In the genomic region with DNA sequence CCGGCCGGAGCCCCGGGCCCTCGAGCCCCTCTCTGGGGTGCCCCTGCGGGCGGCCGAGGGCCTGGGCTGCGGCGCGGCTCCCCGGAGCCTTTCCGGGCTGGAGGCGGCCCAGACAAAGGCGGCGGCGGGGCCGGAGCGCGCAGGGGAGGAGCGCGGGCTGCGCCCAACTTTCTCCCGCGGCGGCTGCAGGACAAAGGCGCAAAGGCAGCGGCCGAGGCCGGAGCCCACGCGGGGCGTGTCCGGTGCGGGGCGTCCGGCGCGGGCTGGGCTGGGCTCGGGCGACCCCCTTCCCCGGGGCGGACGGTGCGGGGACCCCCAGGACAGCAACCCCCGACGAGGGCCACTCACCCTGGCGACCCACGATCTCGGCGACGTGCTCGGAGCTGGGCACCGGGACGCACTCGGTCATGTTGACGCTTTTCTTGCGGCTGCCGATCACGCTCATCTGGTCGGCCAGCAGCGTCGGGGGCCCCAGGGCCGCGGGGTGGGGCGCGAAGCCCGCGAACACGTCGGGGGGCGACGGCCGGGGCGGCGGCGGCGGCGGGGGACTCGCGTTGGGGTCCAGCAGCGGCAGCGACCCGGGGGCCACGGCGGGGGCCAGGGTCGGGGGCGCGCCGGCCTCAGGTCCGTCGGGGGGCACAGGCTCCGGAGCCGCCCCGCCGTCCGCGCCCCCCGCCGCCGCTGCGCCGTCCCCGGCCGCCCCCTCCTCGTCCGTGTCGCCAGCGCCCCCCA, we compare ENCODE assay signal across 8 cellular contexts. TPM values are rescaled to one million over a fixed set of nuclear protein-coding genes. Genes with fewer than 3 reads are reported as not detected.
A peak's percentile ranks its signal among the peaks of the same experiment; 100 is the strongest.
DNase-seq lines count a peak whose midpoint lies in the region; ATAC-seq and TF ChIP-seq lines count a peak whose summit lies in the region.

No MANE protein-coding gene starts in this region.

- peak overlapping the region; percentile 62 to 74 (median 67) for H3K4me3 ChIP-seq in transverse colon

- TF ChIP-seq CTCF in brain (conservative IDR thresholded peaks at IDR 0.05) (no peak), transverse colon (IDR thresholded peaks at IDR 0.05) (no peak)

- TF ChIP-seq POLR2A in transverse colon (IDR thresholded peaks at IDR 0.05) = no peak

- peaks cover 36% of the 10 kb centered on the region for H3K4me1 Mint-ChIP-seq in brain

- in situ Hi-C loops in transverse colon (cut with MboI; ENCODE audit: low pct_ligation_motif_present in 1 of 4, low pct_unique_long_range_greater_than_20kb in 1 of 4, low sequenced_read_pairs in 3 of 4) = no loop called here

- peaks cover 3 to 20% (median 16%) of the 10 kb centered on the region in 4 donors for H3K4me1 ChIP-seq in transverse colon

- H3K9me3 Mint-ChIP-seq in brain = peaks cover 0 to 2% (median 0%) of the 10 kb centered on the region in 5 experiments

- peak overlapping the region; percentile 82 to 90 (median 88) for H3K27ac ChIP-seq in transverse colon

- intact Hi-C loops in Right ventricle myocardium inferior (cut with DNase I) (loop anchor here (2.0 to 5.0 kb wide), 2 partner anchors 24 to 85 kb away; a partner anchor contains a TSS), cardiac septum (cut with DNase I) (no loop called here), transverse colon (cut with DNase I; ENCODE audit: low total_unique reads) (no loop called here)

- H3K27me3 Mint-ChIP-seq in brain = peaks cover 3% of the 10 kb centered on the region

- TF ChIP-seq EP300 in transverse colon (IDR thresholded peaks at IDR 0.05; ENCODE audit: low read depth) = no peak

- H3K36me3 Mint-ChIP-seq in brain = peaks cover 32% of the 10 kb centered on the region

- H3K27me3 ChIP-seq in transverse colon = peaks cover 7% of the 10 kb centered on the region

- ATAC-seq in Right ventricle myocardium inferior (peak; percentile 40), HG02610 (IDR thresholded peaks at IDR 0.05; ENCODE audit: unreplicated experiment) (no peak)

- peak overlapping the region in 1 of 5 experiments; percentile 72 for H3K27ac Mint-ChIP-seq in brain

- 5% methylated on average over 20 of the region's 108 CpGs; no CpG with 5 or more reads in 1 of the 2 donors for WGBS in transverse colon (ENCODE audit: low coverage in 1 of 2), 2 donors

- peak overlapping the region; percentile 69 to 85 (median 76) for H3K4me3 Mint-ChIP-seq in brain

- DNase-seq in Right ventricle myocardium inferior (ENCODE audit: missing footprints) (no peak), cardiac septum (ENCODE audit: low spot score) (no peak), left kidney (ENCODE audit: low read depth, low spot score) (peak; percentile 65), transverse colon (peak; percentile 47), T-helper 2 cell (no peak), OCI-M2 (lab: John Stamatoyannopoulos, UW; ENCODE audit: unreplicated experiment) (no peak)

- no peaks in the 10 kb centered on the region for H3K9me3 ChIP-seq in transverse colon

- no peaks in the 10 kb centered on the region for H3K36me3 ChIP-seq in transverse colon

RNA-seq across cellular contexts. Expression of a gene that starts 0.8 kb away (rescaled TPM):
- total RNA-seq in Right ventricle myocardium inferior (9.6 TPM), cardiac septum (8.3 TPM), transverse colon (100 to 1,000 TPM in 1 of 4 donors, 10 to 100 TPM in 3; 20.8 to 100 (median 27.8) TPM)
- 44.2 TPM for polyA plus RNA-seq in brain (ENCODE audit: insufficient read depth, low read depth, low replicate concordance)

RNA-seq across cellular contexts. Expression of a gene that starts 25.4 kb away (rescaled TPM):
- total RNA-seq in Right ventricle myocardium inferior = 64.2 TPM
- 61.8 TPM for total RNA-seq in cardiac septum
- polyA plus RNA-seq in brain (ENCODE audit: insufficient read depth, low read depth, low replicate concordance) = 142 TPM
- 100 to 1,000 TPM in 1 of 4 donors, 10 to 100 TPM in 3; 61.4 to 121 (median 68.7) TPM for total RNA-seq in transverse colon

RNA-seq across cellular contexts. Expression of a gene that starts 38.0 kb away (rescaled TPM):
- 1,146 TPM for total RNA-seq in Right ventricle myocardium inferior
- total RNA-seq in cardiac septum = 697 TPM
- polyA plus RNA-seq in brain (ENCODE audit: insufficient read depth, low read depth, low replicate concordance) = 240 TPM
- 100 to 1,000 TPM in 1 of 4 donors, 10 to 100 TPM in 3; 19.9 to 120 (median 60.8) TPM for total RNA-seq in transverse colon

RNA-seq across cellular contexts. Expression of a gene that starts 43.4 kb away (rescaled TPM):
- total RNA-seq in Right ventricle myocardium inferior (not detected), cardiac septum (not detected), transverse colon (not detected)
- polyA plus RNA-seq in brain (ENCODE audit: insufficient read depth, low read depth, low replicate concordance) = 1.1 TPM

RNA-seq across cellular contexts. Expression of a gene that starts 54.5 kb away (rescaled TPM):
- total RNA-seq in Right ventricle myocardium inferior (22.9 TPM), cardiac septum (69.7 TPM), transverse colon (1 to 10 TPM in 3 of 4 donors, not detected in 1; 2.6 to 3.7 (median 2.7) TPM)
- 0.49 TPM for polyA plus RNA-seq in brain (ENCODE audit: insufficient read depth, low read depth, low replicate concordance)

Comparison
In these comparisons a context has a peak if more than half of its experiments do, and no peak if none do; other contexts are left out.
1. DNase-seq: peak in left kidney (single experiment) and transverse colon (single experiment); none in Right ventricle myocardium inferior (single experiment), cardiac septum (single experiment), T-helper 2 cell (0 of 5) and OCI-M2 (single experiment).